In the genomic region with DNA sequence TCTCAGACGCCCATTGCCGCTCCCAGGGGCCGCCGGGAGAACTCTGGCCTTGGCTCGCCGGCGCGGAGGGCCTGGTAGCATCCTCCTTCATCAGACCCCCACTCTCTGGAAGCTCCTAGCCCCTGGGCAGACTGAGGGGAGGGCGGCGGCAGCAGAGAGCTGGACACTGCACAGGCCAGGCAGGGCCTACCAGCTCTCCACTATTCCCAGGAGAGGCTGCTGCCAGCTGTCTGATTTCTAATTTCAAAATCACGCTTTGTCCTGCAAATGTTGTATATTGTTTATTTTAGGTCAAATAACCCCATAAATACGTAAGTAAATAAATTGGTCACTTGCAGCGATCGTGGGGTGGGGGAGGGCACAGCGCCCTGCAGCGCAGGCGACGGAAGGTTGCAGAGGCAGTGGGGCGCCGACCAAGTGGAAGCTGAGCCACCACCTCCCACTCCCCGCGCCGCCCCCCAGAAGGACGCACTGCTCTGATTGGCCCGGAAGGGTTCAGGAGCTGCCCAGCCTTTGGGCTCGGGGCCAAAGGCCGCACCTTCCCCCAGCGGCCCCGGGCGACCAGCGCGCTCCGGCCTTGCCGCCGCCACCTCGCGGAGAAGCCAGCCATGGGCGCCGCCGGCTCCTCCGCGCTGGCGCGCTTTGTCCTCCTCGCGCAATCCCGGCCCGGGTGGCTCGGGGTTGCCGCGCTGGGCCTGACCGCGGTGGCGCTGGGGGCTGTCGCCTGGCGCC, we compare ENCODE assay signal across 8 cellular contexts. TPM values are rescaled to one million over a fixed set of nuclear protein-coding genes. Genes with fewer than 3 reads are reported as not detected.
DNase-seq lines count a peak whose midpoint lies in the region; ATAC-seq, FAIRE-seq and TF ChIP-seq lines count a peak whose summit lies in the region.

A gene (plus strand): TSS at position 577 of the 732 bp plus-strand sequence. CDS start 32 bp downstream, at position 609.

- H3K4me1 Mint-ChIP-seq in activated naive CD8-positive, alpha-beta T cell treated with anti-CD3 and anti-CD28 coated beads, Interleukin-2, amount 50 U/mL, for 24 hours: peaks cover 4% of the 10 kb centered on the region
- no peaks in the 10 kb centered on the region for H3K4me1 Mint-ChIP-seq in activated T-helper 2 cell treated with anti-CD3 and anti-CD28 coated beads, Interferon-gamma antibody, Interleukin-2, Interleukin-4, amounts not matched to agents 10 μg/mL and 5 μg/mL and 100 μg/mL, durations not matched to agents 14 hours and 24 hours and 36 hours (ENCODE audit: low read depth)

- TF ChIP-seq CTCF in pancreas (IDR thresholded peaks at IDR 0.05): no peak

- peaks cover 0 to 4% (median 0%) of the 10 kb centered on the region in 3 donors for H3K4me1 ChIP-seq in pancreas

- WGBS in pancreas, 2 donors: 2 to 3% methylated on average over 45 to 56 of the region's 56 CpGs

- H3K4me3 ChIP-seq in pancreas: peak within 1 kb of the TSS; percentile 49 to 73 (median 56)

- FAIRE-seq in pancreas (lab: Jason Lieb, UNC): no peak

- H3K9me3 ChIP-seq in pancreas: no peaks in the 10 kb centered on the region

- H3K27me3 ChIP-seq in pancreas: no peaks in the 10 kb centered on the region

- ATAC-seq in activated CD4-positive, CD25-positive, alpha-beta regulatory T cell treated with anti-CD3 and anti-CD28 coated beads, Interleukin-2, amount 50 U/mL, for 24 hours: peak; percentile 13 to 28
- ATAC-seq in HG02678 (IDR thresholded peaks at IDR 0.05; ENCODE audit: unreplicated experiment): peak; percentile 66
- peak; percentile 50 for ATAC-seq in activated naive CD8-positive, alpha-beta T cell treated with anti-CD3 and anti-CD28 coated beads, Interleukin-2, amount 50 U/mL, for 24 hours
- ATAC-seq in left cardiac atrium: peak; percentile 91
- ATAC-seq in pancreas: peak; percentile 76 to 88 (median 86)

- peak within 1 kb of the TSS; percentile 21 for H3K4me3 Mint-ChIP-seq in activated naive CD8-positive, alpha-beta T cell treated with anti-CD3 and anti-CD28 coated beads, Interleukin-2, amount 50 U/mL, for 24 hours
- H3K4me3 Mint-ChIP-seq in activated T-helper 2 cell treated with anti-CD3 and anti-CD28 coated beads, Interferon-gamma antibody, Interleukin-2, Interleukin-4, amounts not matched to agents 10 μg/mL and 5 μg/mL and 100 μg/mL, durations not matched to agents 14 hours and 24 hours and 36 hours (ENCODE audit: low read depth): no peak within 1 kb of the TSS

- peaks cover 3% of the 10 kb centered on the region for H3K9me3 Mint-ChIP-seq in activated naive CD8-positive, alpha-beta T cell treated with anti-CD3 and anti-CD28 coated beads, Interleukin-2, amount 50 U/mL, for 24 hours
- H3K9me3 Mint-ChIP-seq in activated T-helper 2 cell treated with anti-CD3 and anti-CD28 coated beads, Interferon-gamma antibody, Interleukin-2, Interleukin-4, amounts not matched to agents 10 μg/mL and 5 μg/mL and 100 μg/mL, durations not matched to agents 14 hours and 24 hours and 36 hours: no peaks in the 10 kb centered on the region

- no peaks in the 10 kb centered on the region for H3K36me3 Mint-ChIP-seq in activated naive CD8-positive, alpha-beta T cell treated with anti-CD3 and anti-CD28 coated beads, Interleukin-2, amount 50 U/mL, for 24 hours (ENCODE audit: low read depth)
- H3K36me3 Mint-ChIP-seq in activated T-helper 2 cell treated with anti-CD3 and anti-CD28 coated beads, Interferon-gamma antibody, Interleukin-2, Interleukin-4, amounts not matched to agents 10 μg/mL and 5 μg/mL and 100 μg/mL, durations not matched to agents 14 hours and 24 hours and 36 hours (ENCODE audit: low read depth): no peaks in the 10 kb centered on the region

- intact Hi-C loops in left cardiac atrium (cut with DNase I) (loop anchor here in 1 of 2 donors (5.0 kb wide), 1 partner anchor 429 kb away; no protein-coding TSS in a partner anchor), pancreas (cut with DNase I) (loop anchor here in 1 of 3 donors (10.0 kb wide), 1 partner anchor 472 kb away; no protein-coding TSS in a partner anchor)
- intact Hi-C loops in activated T-helper 2 cell treated with anti-CD3 and anti-CD28 coated beads, Interferon-gamma antibody, Interleukin-2, Interleukin-4, amounts not matched to agents 10 μg/mL and 5 μg/mL and 100 μg/mL, durations not matched to agents 14 hours and 24 hours and 36 hours (cut with micrococcal nuclease): no loop called here

- H3K36me3 ChIP-seq in pancreas: no peaks in the 10 kb centered on the region

- H3K27me3 Mint-ChIP-seq in activated naive CD8-positive, alpha-beta T cell treated with anti-CD3 and anti-CD28 coated beads, Interleukin-2, amount 50 U/mL, for 24 hours: peaks cover 49% of the 10 kb centered on the region
- peaks cover 52% of the 10 kb centered on the region for H3K27me3 Mint-ChIP-seq in activated T-helper 2 cell treated with anti-CD3 and anti-CD28 coated beads, Interferon-gamma antibody, Interleukin-2, Interleukin-4, amounts not matched to agents 10 μg/mL and 5 μg/mL and 100 μg/mL, durations not matched to agents 14 hours and 24 hours and 36 hours (ENCODE audit: low read depth)

- no peak for DNase-seq in activated CD4-positive, CD25-positive, alpha-beta regulatory T cell treated with anti-CD3 and anti-CD28 coated beads, Interleukin-2, amount 50 U/mL, for 72 hours
- DNase-seq in NCI-H2081 (lab: John Stamatoyannopoulos, UW) (peak; percentile 74 to 89), left cardiac atrium (peak; percentile 77), pancreas (peak; percentile 77 to 90 (median 86))
- no peak for DNase-seq in activated naive CD8-positive, alpha-beta T cell treated with anti-CD3 and anti-CD28 coated beads, Interleukin-2, amount 50 U/mL, for 24 hours
- DNase-seq in activated T-helper 2 cell treated with anti-CD3 and anti-CD28 coated beads, Interferon-gamma antibody, Interleukin-2, Interleukin-4, amounts not matched to agents 10 μg/mL and 5 μg/mL and 100 μg/mL, durations not matched to agents 14 hours and 24 hours and 36 hours (ENCODE audit: low spot score): no peak

- no peak within 1 kb of the TSS for H3K27ac Mint-ChIP-seq in activated naive CD8-positive, alpha-beta T cell treated with anti-CD3 and anti-CD28 coated beads, Interleukin-2, amount 50 U/mL, for 24 hours
- no peak within 1 kb of the TSS for H3K27ac Mint-ChIP-seq in activated T-helper 2 cell treated with anti-CD3 and anti-CD28 coated beads, Interferon-gamma antibody, Interleukin-2, Interleukin-4, amounts not matched to agents 10 μg/mL and 5 μg/mL and 100 μg/mL, durations not matched to agents 14 hours and 24 hours and 36 hours

- peak within 1 kb of the TSS; percentile 67 to 82 (median 78) for H3K27ac ChIP-seq in pancreas

RNA-seq across cellular contexts. Expression of the gene that starts here (rescaled TPM):
- 10 to 100 TPM; 33.3 to 50.6 TPM for total RNA-seq in left cardiac atrium
- total RNA-seq in pancreas: 10 to 100 TPM in 1 of 6 donors, 1 to 10 TPM in 5; 2.5 to 10.8 (median 7.4) TPM
- polyA plus RNA-seq in pancreas: 1 to 10 TPM; 6.0 to 7.1 TPM
- not detected in 2 replicates for total RNA-seq in activated T-helper 2 cell treated with anti-CD3 and anti-CD28 coated beads, Interferon-gamma antibody, Interleukin-2, Interleukin-4, amounts not matched to agents 10 μg/mL and 5 μg/mL and 100 μg/mL, durations not matched to agents 14 hours and 24 hours and 36 hours

Comparison
In these comparisons a context has a peak if more than half of its experiments do, and no peak if none do; other contexts are left out.
1. ATAC-seq: peak in every context shown above with its lines; median percentile 91 in left cardiac atrium; 86 in pancreas; 66 in HG02678; 50 in activated naive CD8-positive, alpha-beta T cell treated with anti-CD3 and anti-CD28 coated beads, Interleukin-2, amount 50 U/mL, for 24 hours; 20 in activated CD4-positive, CD25-positive, alpha-beta regulatory T cell treated with anti-CD3 and anti-CD28 coated beads, Interleukin-2, amount 50 U/mL, for 24 hours.
2. DNase-seq: peak in NCI-H2081 (2 of 2), left cardiac atrium (single experiment) and pancreas (6 of 6); none in activated CD4-positive, CD25-positive, alpha-beta regulatory T cell treated with anti-CD3 and anti-CD28 coated beads, Interleukin-2, amount 50 U/mL, for 72 hours (single experiment), activated naive CD8-positive, alpha-beta T cell treated with anti-CD3 and anti-CD28 coated beads, Interleukin-2, amount 50 U/mL, for 24 hours (single experiment) and activated T-helper 2 cell treated with anti-CD3 and anti-CD28 coated beads, Interferon-gamma antibody, Interleukin-2, Interleukin-4, amounts not matched to agents 10 μg/mL and 5 μg/mL and 100 μg/mL, durations not matched to agents 14 hours and 24 hours and 36 hours (single experiment).